Comparison of ENCODE assay signal across 9 cellular contexts in genomic region chr12:94980577-94980976, GRCh38. TPM values are rescaled to one million over a fixed set of nuclear protein-coding genes. Genes with fewer than 3 reads are reported as not detected.
DNase-seq lines count a peak whose midpoint lies in the region; ATAC-seq, FAIRE-seq and TF ChIP-seq lines count a peak whose summit lies in the region.
"Had no signal": no experiment of that assay in that cellular context is flagged by ENCODE, and none has a peak within 500 bp of the region (broad histone marks: within the 10 kb centered on the region; RNA-seq: fewer than 3 reads in every experiment).

No MANE protein-coding gene starts in this region.

- H3K4me3 ChIP-seq in astrocyte of the spinal cord (ENCODE audit: low read depth, low read length), result no peak overlapping the region
- H3K4me3 ChIP-seq in PC-9, result no peak overlapping the region
- H3K4me3 ChIP-seq: lung had no signal

- no peaks in the 10 kb centered on the region; the same call in 1 of the 2 replicates for H3F3A ChIP-seq in PC-9 (ENCODE audit: insufficient read depth, low read depth)

- no peak overlapping the region for H3K27ac ChIP-seq in PC-9

- intact Hi-C loops in PC-9 (cut with micrococcal nuclease; ENCODE audit: unreplicated experiment), result loop anchor here (10.0 kb wide), 1 partner anchor 436 kb away; no protein-coding TSS in a partner anchor

- no peaks in the 10 kb centered on the region; the same call in 1 of the 2 replicates for H3K36me3 ChIP-seq in PC-9 (ENCODE audit: low read depth)

- DNase-seq in D721Med (ENCODE audit: insufficient read length, low spot score) (no peak), HT1080 (ENCODE audit: low read depth) (peak; percentile 14), astrocyte of the spinal cord (ENCODE audit: low read depth, low spot score) (peak; percentile 56), midbrain (lab: John Stamatoyannopoulos, UW) (peak; percentile 27), NOMO-1 treated with DMSO at 0.1 percent for 48 hours (lab: John Stamatoyannopoulos, UW; ENCODE audit: unreplicated experiment) (no peak), NCI-H187 (lab: John Stamatoyannopoulos, UW) (no peak), PC-9 (no peak)

- H3K9me2 ChIP-seq in PC-9 (ENCODE audit: insufficient read depth), result no peaks in the 10 kb centered on the region

- H4K20me1 ChIP-seq in PC-9 (ENCODE audit: insufficient read depth), result no peaks in the 10 kb centered on the region

- in situ Hi-C loops in astrocyte of the spinal cord (cut with HindIII; ENCODE audit: low sequenced_read_pairs), result no loop called here

- no peak for ATAC-seq in GM18861 (IDR thresholded peaks at IDR 0.05; ENCODE audit: unreplicated experiment)

- H3K79me2 ChIP-seq in PC-9 (ENCODE audit: low read depth), result 0 out of 2 replicates have a peak, but pooled peaks cover 2% of the 10 kb centered on the region

- no TSS peak for BruUV-seq in PC-9 (replicated peaks; lab: Mats Ljungman, UMichigan)

- no peaks in the 10 kb centered on the region for H3K4me1 ChIP-seq in PC-9 (replicated peaks; ENCODE audit: insufficient read depth)

- peak; percentile 47 for TF ChIP-seq CTCF in D721Med (IDR thresholded peaks at IDR 0.05; ENCODE audit: insufficient read depth, missing control alignments)
- peak; percentile 47 for TF ChIP-seq CTCF in astrocyte of the spinal cord (IDR thresholded peaks at IDR 0.05; ENCODE audit: low read depth, low read length)
- TF ChIP-seq CTCF in PC-9 (conservative IDR thresholded peaks at IDR 0.05), result no peak

- no peak overlapping the region for H2AFZ ChIP-seq in PC-9

- H3K27me3 ChIP-seq in PC-9 (ENCODE audit: insufficient read depth, low read depth), result no peaks in the 10 kb centered on the region

- POLR2A ChIA-PET in PC-9 (lab: Charles Lee; ENCODE audit: unreplicated experiment), result no interaction called here

- no peak for FAIRE-seq in D721Med (lab: Jason Lieb, UNC)

- H3K9me3 ChIP-seq in PC-9 (ENCODE audit: insufficient read depth, low read depth), result no peaks in the 10 kb centered on the region

- no peak overlapping the region for H3K4me2 ChIP-seq in PC-9

- CTCF ChIA-PET in PC-9 (lab: Charles Lee), result no interaction called here

RNA-seq across cellular contexts. Expression of gene NDUFA12, which starts 22.9 kb away (rescaled TPM):
- 152 and 167 TPM in 2 replicates for total RNA-seq in HT1080 (2014; rRNA removed; shearing (Covaris generic))
- 167 TPM in 2 replicates for polyA plus RNA-seq in HT1080 (2015; cell fraction: cytosol; rRNA removed)
- polyA plus RNA-seq in HT1080 (2015; cell fraction: nucleus; rRNA removed), result 93.3 and 95.1 TPM in 2 replicates
- total RNA-seq in PC-9 (2021), result 86.4 and 108 TPM in 2 replicates

Comparison
In these comparisons a context has a peak if more than half of its experiments do, and no peak if none do; other contexts are left out.
1. DNase-seq: peak in HT1080 (single experiment), astrocyte of the spinal cord (single experiment) and midbrain (single experiment); none in D721Med (single experiment), NOMO-1 treated with DMSO at 0.1 percent for 48 hours (single experiment), NCI-H187 (0 of 2) and PC-9 (0 of 2).